16 cellular contexts compared by ENCODE assay signal in genomic region chr15:85455851-85456250, GRCh38.
"Had no signal": no experiment of that assay in that cellular context is flagged by ENCODE, and none has a peak within 500 bp of the region (broad histone marks: within the 10 kb centered on the region; RNA-seq: fewer than 3 reads in every experiment).

No MANE protein-coding gene starts in this region.

- DNase-seq: activated CD4-positive, alpha-beta T cell treated with anti-CD3 and anti-CD28 coated beads, Interleukin-2, amount 10 ng/mL, durations not matched to agents 7 days and 5 days; activated CD4-positive, CD25-positive, alpha-beta regulatory T cell; activated naive CD4-positive, alpha-beta T cell treated with anti-CD3 and anti-CD28 coated beads for 36 hours; activated naive CD8-positive, alpha-beta T cell treated with anti-CD3 and anti-CD28 coated beads, Interleukin-2, amount 50 U/mL, for 24 hours; aorta; erythroblast; heart right ventricle; left cardiac atrium; naive thymus-derived CD4-positive, alpha-beta T cell; nucleus accumbens; right lobe of liver; stomach; testis; upper lobe of left lung had no signal

- H3K27ac Mint-ChIP-seq: activated CD4-positive, alpha-beta T cell treated with anti-CD3 and anti-CD28 coated beads, Interleukin-2, amount 10 ng/mL, durations not matched to agents 7 days and 5 days; activated naive CD4-positive, alpha-beta T cell treated with anti-CD3 and anti-CD28 coated beads for 36 hours; activated naive CD8-positive, alpha-beta T cell treated with anti-CD3 and anti-CD28 coated beads, Interleukin-2, amount 50 U/mL, for 24 hours; activated T-helper 2 cell treated with anti-CD3 and anti-CD28 coated beads, Interferon-gamma antibody, Interleukin-2, Interleukin-4, amounts not matched to agents 10 μg/mL and 5 μg/mL and 100 μg/mL, durations not matched to agents 14 hours and 24 hours and 36 hours; naive thymus-derived CD4-positive, alpha-beta T cell had no signal

- H3K4me3 Mint-ChIP-seq: activated CD4-positive, alpha-beta T cell treated with anti-CD3 and anti-CD28 coated beads, Interleukin-2, amount 10 ng/mL, durations not matched to agents 7 days and 5 days; activated naive CD4-positive, alpha-beta T cell treated with anti-CD3 and anti-CD28 coated beads for 36 hours; activated naive CD8-positive, alpha-beta T cell treated with anti-CD3 and anti-CD28 coated beads, Interleukin-2, amount 50 U/mL, for 24 hours; naive thymus-derived CD4-positive, alpha-beta T cell had no signal

- H3K36me3 ChIP-seq: gastroesophageal sphincter, heart right ventricle, right lobe of liver, stomach, upper lobe of left lung had no signal

- H3K27me3 Mint-ChIP-seq: activated CD4-positive, alpha-beta T cell treated with anti-CD3 and anti-CD28 coated beads, Interleukin-2, amount 10 ng/mL, durations not matched to agents 7 days and 5 days; activated naive CD8-positive, alpha-beta T cell treated with anti-CD3 and anti-CD28 coated beads, Interleukin-2, amount 50 U/mL, for 24 hours; naive thymus-derived CD4-positive, alpha-beta T cell had no signal

- H3K9me3 ChIP-seq: right lobe of liver, testis had no signal

- H3K4me1 ChIP-seq: testis had no signal

- H3K4me3 ChIP-seq: gastroesophageal sphincter, heart right ventricle, right lobe of liver, stomach, testis, upper lobe of left lung had no signal

- ATAC-seq: activated naive CD8-positive, alpha-beta T cell treated with anti-CD3 and anti-CD28 coated beads, Interleukin-2, amount 50 U/mL, for 24 hours; gastroesophageal sphincter; heart right ventricle; left cardiac atrium; naive thymus-derived CD4-positive, alpha-beta T cell; right lobe of liver had no signal

- H3K27ac ChIP-seq: heart right ventricle, right lobe of liver, stomach, testis, upper lobe of left lung had no signal

- H3K27me3 ChIP-seq: gastroesophageal sphincter, heart right ventricle, right lobe of liver, stomach, testis, upper lobe of left lung had no signal
